Comparison of ENCODE assay signal across 12 cellular contexts in the genomic region with DNA sequence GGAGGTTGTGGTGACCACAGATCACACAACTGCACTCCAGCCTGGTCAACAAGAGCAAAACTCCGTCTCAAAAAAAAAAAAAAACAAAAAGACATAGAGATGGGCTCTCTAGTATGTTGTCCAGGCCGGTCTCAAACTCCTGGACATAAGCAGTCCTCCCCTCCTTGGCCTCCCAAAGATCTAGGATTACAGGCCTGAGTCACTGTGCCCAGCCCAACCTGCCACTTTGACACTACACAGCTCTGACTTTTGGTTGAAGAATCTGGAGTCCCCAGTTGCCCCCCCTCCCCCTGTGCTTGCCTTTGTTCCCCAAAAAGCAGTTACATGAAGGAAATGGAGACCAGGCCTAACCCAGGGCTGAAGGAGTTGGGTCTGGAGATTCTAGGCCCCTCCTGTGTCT. TPM values are rescaled to one million over a fixed set of nuclear protein-coding genes. Genes with fewer than 3 reads are reported as not detected.
DNase-seq lines count a peak whose midpoint lies in the region; ATAC-seq and TF ChIP-seq lines count a peak whose summit lies in the region.
"Had no signal": no experiment of that assay in that cellular context is flagged by ENCODE, and none has a peak within 500 bp of the region (broad histone marks: within the 10 kb centered on the region; RNA-seq: fewer than 3 reads in every experiment).

No MANE protein-coding gene starts in this region.

- H3K27me3 ChIP-seq in HCT116 (ENCODE audit: insufficient read depth, low read length) (no peaks in the 10 kb centered on the region), adipocyte (replicated peaks; ENCODE audit: control insufficient read depth, insufficient read depth, low read length) (no peaks in the 10 kb centered on the region)

- H3K9me2 ChIP-seq in HCT116 (ENCODE audit: insufficient read depth), result no peaks in the 10 kb centered on the region

- intact Hi-C loops in HCT116 (cut with micrococcal nuclease), result no loop called here
- intact Hi-C loops in left ventricle myocardium superior (cut with micrococcal nuclease), result no loop called here

- RAD21 ChIA-PET in HCT116 (lab: Charles Lee; ENCODE audit: low non-redundant PET in 1 of 2, low total read pairs in 2 of 2, uncharacterized antibody in 2 of 2, unreplicated experiment in 2 of 2), result no interaction called here

- no peak for TF ChIP-seq CTCF in HCT116 (IDR thresholded peaks at IDR 0.05 in 2 of 3, conservative IDR thresholded peaks at IDR 0.05 in 1 of 3; ENCODE audit: borderline replicate concordance in 1 of 3, insufficient read depth in 1 of 3, low read depth in 2 of 3, low read length in 2 of 3)
- no peak for TF ChIP-seq CTCF in fibroblast of villous mesenchyme (IDR thresholded peaks at IDR 0.05; ENCODE audit: insufficient read depth, low read depth, low read length)

- peak overlapping the region; percentile 54 for H3K4me2 ChIP-seq in HCT116 (ENCODE audit: low read length)

- ATAC-seq in HCT116 (peak; percentile 57), HG02571 (IDR thresholded peaks at IDR 0.05; ENCODE audit: unreplicated experiment) (no peak), left ventricle myocardium superior (no peak)

- H2AFZ ChIP-seq in HCT116 (ENCODE audit: low read depth, low read length, poor library complexity, severe bottlenecking), result no peak overlapping the region
- H2AFZ ChIP-seq: parathyroid adenoma had no signal

- H3K9me3 ChIP-seq in HCT116 (ENCODE audit: control insufficient read depth in 1 of 2, insufficient read depth in 1 of 2, low read depth in 1 of 2, low read length in 2 of 2) (no peaks in the 10 kb centered on the region), adipocyte (ENCODE audit: control insufficient read depth, low read length) (no peaks in the 10 kb centered on the region)
- H3K9me3 ChIP-seq: HAP-1 had no signal

- CTCF ChIA-PET in HCT116 (lab: Charles Lee), result no interaction called here

- H3K9ac ChIP-seq in HCT116 (ENCODE audit: low read length), result 0 out of 2 replicates have a peak overlapping the region, but pooled peaks have one; percentile 23
- H3K9ac ChIP-seq in adipocyte (ENCODE audit: low read length), result no peak overlapping the region
- H3K9ac ChIP-seq: parathyroid adenoma had no signal

- H3K27ac ChIP-seq in HCT116 (ENCODE audit: low read depth, low read length), result 0 out of 2 replicates have a peak overlapping the region, but pooled peaks have one; percentile 13
- H3K27ac ChIP-seq: parathyroid adenoma had no signal

- DNase-seq in HCT116 (ENCODE audit: low read depth, low spot score) (peak; percentile 13), adipocyte (ENCODE audit: low read depth) (peak; percentile 95), fibroblast of villous mesenchyme (ENCODE audit: low read depth) (peak; percentile 94), stromal cell of bone marrow (ENCODE audit: low read depth) (peak; percentile 70), left ventricle myocardium superior (no peak), Ammon's horn (ENCODE audit: low spot score) (no peak)
- DNase-seq: KG1; stimulated activated CD4-positive, alpha-beta T cell treated with anti-CD3 and anti-CD28 coated beads, Interleukin-2, amount 100 ng/mL, for 48 hours; stimulated activated naive CD4-positive, alpha-beta T cell had no signal

- no peaks in the 10 kb centered on the region for H3K36me3 ChIP-seq in HCT116 (ENCODE audit: control insufficient read depth in 1 of 2, insufficient read depth in 2 of 2, low read length in 2 of 2)
- no peaks in the 10 kb centered on the region for H3K36me3 ChIP-seq in adipocyte (ENCODE audit: control insufficient read depth, insufficient read depth, low read length, severe bottlenecking)

- POLR2A ChIA-PET in HCT116 (lab: Charles Lee), result no interaction called here

- no peak for TF ChIP-seq POLR2A in HCT116 (IDR thresholded peaks at IDR 0.05; ENCODE audit: borderline replicate concordance, extremely low read depth, insufficient read depth, insufficient read length)

- no peak overlapping the region for H3K4me3 ChIP-seq in HCT116 (replicated peaks in 1 of 2; ENCODE audit: low read depth in 1 of 2, low read length in 2 of 2)
- H3K4me3 ChIP-seq in adipocyte (ENCODE audit: low read length), result no peak overlapping the region
- H3K4me3 ChIP-seq in fibroblast of villous mesenchyme (ENCODE audit: low read depth, low read length), result no peak overlapping the region
- H3K4me3 ChIP-seq: HAP-1 had no signal

- BruUV-seq in HCT116 (replicated peaks; lab: Mats Ljungman, UMichigan), result no TSS peak

- H4K20me1 ChIP-seq in HCT116 (ENCODE audit: insufficient read depth), result peaks cover 5% of the 10 kb centered on the region; the same call in 1 of the 2 replicates

- H3K4me1 ChIP-seq in HCT116 (ENCODE audit: control insufficient read depth in 1 of 2, insufficient read depth in 2 of 2, low read length in 2 of 2), result peaks cover 30 to 92% of the 10 kb centered on the region in 2 experiments
- peaks cover 10% of the 10 kb centered on the region for H3K4me1 ChIP-seq in adipocyte (ENCODE audit: control insufficient read depth, insufficient read depth, low read length)

- peaks cover 97% of the 10 kb centered on the region for H3K79me2 ChIP-seq in HCT116 (ENCODE audit: insufficient read depth, low read length)

- TF ChIP-seq RAD21 in HCT116 (IDR thresholded peaks at IDR 0.05; ENCODE audit: low read depth), result no peak

TF ChIP-seq in HCT116, 20 proteins besides CTCF, POLR2A, EP300 and RAD21:
- no peak for TF ChIP-seq FOSL1 (IDR thresholded peaks at IDR 0.05; ENCODE audit: low read depth)
- TF ChIP-seq ZFX (IDR thresholded peaks at IDR 0.05), result no peak
- no peak for TF ChIP-seq ZNF274 (IDR thresholded peaks at IDR 0.05; ENCODE audit: low read depth, low read length)
- TF ChIP-seq EGR1 (IDR thresholded peaks at IDR 0.05; ENCODE audit: low read depth), result no peak
- no peak for TF ChIP-seq YY1 (IDR thresholded peaks at IDR 0.05; ENCODE audit: extremely low read depth, insufficient replicate concordance, low read depth, low read length)

RNA-seq across cellular contexts. Expression of a gene that starts 12.9 kb away (rescaled TPM):
- total RNA-seq in HCT116 (2021; ENCODE audit: unreplicated experiment), result 103 TPM
- 92.2 and 98.1 TPM in 2 replicates for polyA plus RNA-seq in HCT116 (2012)
- 38.0 and 40.6 TPM in 2 replicates for total RNA-seq in fibroblast of villous mesenchyme
- total RNA-seq in left ventricle myocardium superior, result 32.5 TPM

RNA-seq across cellular contexts. Expression of a gene that starts 36.1 kb away (rescaled TPM):
- 0.74 TPM for total RNA-seq in HCT116 (2021; ENCODE audit: unreplicated experiment)
- 0.17 and 0.42 TPM in 2 replicates for polyA plus RNA-seq in HCT116 (2012)
- total RNA-seq in fibroblast of villous mesenchyme, result 0.43 TPM in 1 of 2 replicates, not detected in the other
- total RNA-seq in left ventricle myocardium superior, result 0.62 TPM

RNA-seq across cellular contexts. Expression of a gene that starts 44.2 kb away (rescaled TPM):
- total RNA-seq in HCT116 (2021; ENCODE audit: unreplicated experiment), result 44.7 TPM
- 53.2 and 67.3 TPM in 2 replicates for polyA plus RNA-seq in HCT116 (2012)
- total RNA-seq in fibroblast of villous mesenchyme, result 112 and 128 TPM in 2 replicates
- 16.4 TPM for total RNA-seq in left ventricle myocardium superior

RNA-seq across cellular contexts. Expression of a gene that starts 44.3 kb away (rescaled TPM):
- 20.3 TPM for total RNA-seq in HCT116 (2021; ENCODE audit: unreplicated experiment)
- 10.6 and 12.6 TPM in 2 replicates for polyA plus RNA-seq in HCT116 (2012)
- total RNA-seq in fibroblast of villous mesenchyme, result 38.7 and 41.0 TPM in 2 replicates
- 17.4 TPM for total RNA-seq in left ventricle myocardium superior

RNA-seq across cellular contexts. Expression of a gene that starts 48.3 kb away (rescaled TPM):
- 26.3 TPM for total RNA-seq in HCT116 (2021; ENCODE audit: unreplicated experiment)
- 43.7 and 46.8 TPM in 2 replicates for polyA plus RNA-seq in HCT116 (2012)
- total RNA-seq in fibroblast of villous mesenchyme, result 46.6 and 48.3 TPM in 2 replicates
- 29.8 TPM for total RNA-seq in left ventricle myocardium superior

Comparison
In these comparisons a context has a peak if more than half of its experiments do, and no peak if none do; other contexts are left out.
1. DNase-seq: peak in HCT116 (single experiment), adipocyte (single experiment), fibroblast of villous mesenchyme (single experiment) and stromal cell of bone marrow (single experiment); none in left ventricle myocardium superior (single experiment) and Ammon's horn (single experiment).